In genomic region chr4:105541420-105541819, GRCh38 we compare ENCODE assay signal across 29 cellular contexts. TPM values are rescaled to one million over a fixed set of nuclear protein-coding genes. Genes with fewer than 3 reads are reported as not detected.
"Had no signal": no experiment of that assay in that cellular context is flagged by ENCODE, and none has a peak within 500 bp of the region (broad histone marks: within the 10 kb centered on the region; RNA-seq: fewer than 3 reads in every experiment).

No MANE protein-coding gene starts in this region.

- H3K9me3 Mint-ChIP-seq: activated CD4-positive, alpha-beta memory T cell treated with anti-CD3 and anti-CD28 coated beads for 36 hours; activated CD4-positive, alpha-beta T cell treated with anti-CD3 and anti-CD28 coated beads, Interleukin-2, amount 10 ng/mL, durations not matched to agents 24 days and 14 days; activated naive CD4-positive, alpha-beta T cell treated with anti-CD3 and anti-CD28 coated beads, Interleukin-2, amount 10 ng/mL, durations not matched to agents 7 days and 5 days; activated naive CD8-positive, alpha-beta T cell treated with anti-CD3 and anti-CD28 coated beads, Interleukin-2, amount 10 ng/mL, durations not matched to agents 7 days and 5 days; effector memory CD8-positive, alpha-beta T cell; neural crest cell; T-helper 2 cell treated with Interferon-gamma antibody and Interleukin-4, amounts not matched to agents 5 μg/mL and 100 μg/mL, for 36 hours had no signal

- H3K27me3 ChIP-seq: ascending aorta, brain microvascular endothelial cell, gastroesophageal sphincter, right atrium auricular region, spleen, suprapubic skin, tibial artery, upper lobe of right lung had no signal

- H3K36me3 Mint-ChIP-seq: activated CD4-positive, alpha-beta memory T cell treated with anti-CD3 and anti-CD28 coated beads for 36 hours; activated naive CD4-positive, alpha-beta T cell treated with anti-CD3 and anti-CD28 coated beads, Interleukin-2, amount 10 ng/mL, durations not matched to agents 7 days and 5 days; activated naive CD8-positive, alpha-beta T cell treated with anti-CD3 and anti-CD28 coated beads, Interleukin-2, amount 10 ng/mL, durations not matched to agents 7 days and 5 days; mesothelial cell of epicardium; naive thymus-derived CD4-positive, alpha-beta T cell had no signal

- H3K27ac Mint-ChIP-seq: activated CD4-positive, alpha-beta memory T cell treated with anti-CD3 and anti-CD28 coated beads for 36 hours; activated CD4-positive, alpha-beta T cell treated with anti-CD3 and anti-CD28 coated beads, Interleukin-2, amount 10 ng/mL, durations not matched to agents 24 days and 14 days; activated naive CD4-positive, alpha-beta T cell treated with anti-CD3 and anti-CD28 coated beads, Interleukin-2, amount 10 ng/mL, durations not matched to agents 7 days and 5 days; activated naive CD8-positive, alpha-beta T cell treated with anti-CD3 and anti-CD28 coated beads, Interleukin-2, amount 10 ng/mL, durations not matched to agents 7 days and 5 days; activated T-cell treated with anti-CD3 and anti-CD28 coated beads, Interleukin-2, amount 50 U/mL, for 24 hours; effector memory CD8-positive, alpha-beta T cell; mesothelial cell of epicardium; naive thymus-derived CD4-positive, alpha-beta T cell; T-helper 2 cell treated with Interferon-gamma antibody and Interleukin-4, amounts not matched to agents 5 μg/mL and 100 μg/mL, for 36 hours had no signal

- H3K4me1 ChIP-seq: ascending aorta, gastroesophageal sphincter, right atrium auricular region, spleen, suprapubic skin, tibial artery, upper lobe of right lung had no signal

- H3K36me3 ChIP-seq: ascending aorta, brain microvascular endothelial cell, gastroesophageal sphincter, right atrium auricular region, spleen, suprapubic skin, tibial artery, upper lobe of right lung had no signal

- H3K4me3 ChIP-seq: ascending aorta, gastroesophageal sphincter, right atrium auricular region, spleen, suprapubic skin, tibial artery, upper lobe of right lung had no signal

- H3K27me3 Mint-ChIP-seq: activated naive CD4-positive, alpha-beta T cell treated with anti-CD3 and anti-CD28 coated beads, Interleukin-2, amount 10 ng/mL, durations not matched to agents 7 days and 5 days had no signal

- DNase-seq: activated CD4-positive, alpha-beta memory T cell treated with anti-CD3 and anti-CD28 coated beads for 36 hours; activated CD4-positive, alpha-beta T cell treated with anti-CD3 and anti-CD28 coated beads, Interleukin-2, amount 10 ng/mL, durations not matched to agents 24 days and 14 days; activated CD4-positive, CD25-positive, alpha-beta regulatory T cell treated with anti-CD3 and anti-CD28 coated beads, Interleukin-2, amount 50 U/mL, for 72 hours; activated CD8-positive, alpha-beta memory T cell treated with anti-CD3 and anti-CD28 coated beads, Interleukin-2, amount 50 U/mL, for 48 hours; activated gamma-delta T cell; activated naive CD4-positive, alpha-beta T cell treated with anti-CD3 and anti-CD28 coated beads, Interleukin-2, amount 10 ng/mL, durations not matched to agents 7 days and 5 days; activated naive CD8-positive, alpha-beta T cell treated with anti-CD3 and anti-CD28 coated beads, Interleukin-2, amount 10 ng/mL, durations not matched to agents 7 days and 5 days; activated T-cell treated with anti-CD3 and anti-CD28 coated beads, Interleukin-2, amount 50 U/mL, for 24 hours; brain microvascular endothelial cell; cortex of kidney; effector memory CD8-positive, alpha-beta T cell; hippocampal formation; left cardiac atrium; naive thymus-derived CD4-positive, alpha-beta T cell; occipital lobe; spleen; stimulated activated naive CD4-positive, alpha-beta T cell; tibial artery; upper lobe of right lung had no signal

- H3K9me3 ChIP-seq: ascending aorta, gastroesophageal sphincter, right atrium auricular region, suprapubic skin, tibial artery, upper lobe of right lung had no signal

- H3K27ac ChIP-seq: ascending aorta, brain microvascular endothelial cell, gastroesophageal sphincter, right atrium auricular region, spleen, suprapubic skin, tibial artery, upper lobe of right lung had no signal

- ATAC-seq: effector memory CD8-positive, alpha-beta T cell; gastroesophageal sphincter; left cardiac atrium; naive thymus-derived CD4-positive, alpha-beta T cell; upper lobe of right lung had no signal

- H3K4me3 Mint-ChIP-seq: activated CD4-positive, alpha-beta memory T cell treated with anti-CD3 and anti-CD28 coated beads for 36 hours; activated CD4-positive, alpha-beta T cell treated with anti-CD3 and anti-CD28 coated beads, Interleukin-2, amount 10 ng/mL, durations not matched to agents 24 days and 14 days; activated naive CD4-positive, alpha-beta T cell treated with anti-CD3 and anti-CD28 coated beads, Interleukin-2, amount 10 ng/mL, durations not matched to agents 7 days and 5 days; activated naive CD8-positive, alpha-beta T cell treated with anti-CD3 and anti-CD28 coated beads, Interleukin-2, amount 10 ng/mL, durations not matched to agents 7 days and 5 days; activated T-cell treated with anti-CD3 and anti-CD28 coated beads, Interleukin-2, amount 50 U/mL, for 24 hours; effector memory CD8-positive, alpha-beta T cell; mesothelial cell of epicardium; naive thymus-derived CD4-positive, alpha-beta T cell; neural crest cell; T-helper 2 cell treated with Interferon-gamma antibody and Interleukin-4, amounts not matched to agents 5 μg/mL and 100 μg/mL, for 36 hours had no signal

- H3K4me1 Mint-ChIP-seq: neural crest cell had no signal

RNA-seq across cellular contexts. Expression of gene ARHGEF38, which starts 11.0 kb away (rescaled TPM):
- total RNA-seq: activated CD4-positive, alpha-beta memory T cell treated with anti-CD3 and anti-CD28 coated beads for 36 hours; activated CD4-positive, alpha-beta T cell treated with anti-CD3 and anti-CD28 coated beads, Interleukin-2, amount 10 ng/mL, durations not matched to agents 24 days and 14 days; activated naive CD8-positive, alpha-beta T cell treated with anti-CD3 and anti-CD28 coated beads, Interleukin-2, amount 10 ng/mL, durations not matched to agents 7 days and 5 days; ascending aorta; cardiac septum; chondrocyte; left cardiac atrium; naive thymus-derived CD4-positive, alpha-beta T cell; neural crest cell; pulmonary artery endothelial cell; right atrium auricular region; spleen had no signal
